ENCODE assay signal across 1 cellular context in genomic region chr2:241926541-241927311, GRCh38.
TF ChIP-seq lines count a peak whose summit lies in the region.

No MANE protein-coding gene starts in this region.

TF ChIP-seq in HepG2, 621 proteins besides CTCF, POLR2A, EP300 and RAD21 (continued from another document):
- no peak for TF ChIP-seq ATF6 (CRISPR knock-in tag; conservative IDR thresholded peaks at IDR 0.05)
- TF ChIP-seq ZNF33B (CRISPR knock-in tag; IDR thresholded peaks at IDR 0.05) = 0 out of 2 replicates have a peak, but pooled peaks have one; percentile 47
- peak; percentile 22; the same call in 1 of the 2 replicates for TF ChIP-seq BCL6 (CRISPR knock-in tag; IDR thresholded peaks at IDR 0.05)
- no peak for TF ChIP-seq GTF3A (CRISPR knock-in tag; conservative IDR thresholded peaks at IDR 0.05)
